15 cellular contexts compared by ENCODE assay signal in genomic region chr17:50353600-50354195, GRCh38. TPM values are rescaled to one million over a fixed set of nuclear protein-coding genes. Genes with fewer than 3 reads are reported as not detected.
"Had no signal": no experiment of that assay in that cellular context is flagged by ENCODE, and none has a peak within 500 bp of the region (broad histone marks: within the 10 kb centered on the region; RNA-seq: fewer than 3 reads in every experiment).

No MANE protein-coding gene starts in this region.

- H3K27me3 Mint-ChIP-seq: activated naive CD8-positive, alpha-beta T cell; natural killer cell treated with Interleukin-12 subunit alpha and Interleukin-12 subunit beta and Interleukin-15 and Interleukin-18, amount 100 ng/mL, for 72 hours; progenitor cell of endocrine pancreas; stimulated activated naive CD8-positive, alpha-beta T cell treated with anti-CD3 and anti-CD28 coated beads, Interleukin-15, Interleukin-2, amounts not matched to agents 100 ng/mL and 50 ng/mL, for 24 hours had no signal

- H3K27ac Mint-ChIP-seq: activated naive CD8-positive, alpha-beta T cell; mesothelial cell of epicardium; natural killer cell treated with Interleukin-12 subunit alpha and Interleukin-12 subunit beta and Interleukin-15 and Interleukin-18, amount 100 ng/mL, for 72 hours; stimulated activated naive CD8-positive, alpha-beta T cell treated with anti-CD3 and anti-CD28 coated beads, Interleukin-15, Interleukin-2, amounts not matched to agents 100 ng/mL and 50 ng/mL, for 24 hours had no signal

- H3K9me3 ChIP-seq: body of pancreas, thoracic aorta, upper lobe of left lung had no signal

- H3K36me3 Mint-ChIP-seq: activated naive CD8-positive, alpha-beta T cell; natural killer cell treated with Interleukin-12 subunit alpha and Interleukin-12 subunit beta and Interleukin-15 and Interleukin-18, amount 100 ng/mL, for 72 hours had no signal

- ATAC-seq: body of pancreas had no signal

- DNase-seq: activated CD4-positive, alpha-beta T cell treated with anti-CD3 and anti-CD28 coated beads, Interleukin-2, amount 50 U/mL, for 48 hours; body of pancreas; foreskin melanocyte; glutamatergic neuron; hippocampal formation; occipital lobe; stimulated activated CD4-positive, alpha-beta T cell treated with anti-CD3 and anti-CD28 coated beads, Interleukin-2, amount 100 ng/mL, for 24 hours had no signal

- H3K27ac ChIP-seq: body of pancreas, thoracic aorta, upper lobe of left lung had no signal

- H3K27me3 ChIP-seq: body of pancreas, upper lobe of left lung had no signal

- H3K9me3 Mint-ChIP-seq: mesothelial cell of epicardium; natural killer cell treated with Interleukin-12 subunit alpha and Interleukin-12 subunit beta and Interleukin-15 and Interleukin-18, amount 100 ng/mL, for 72 hours; stimulated activated naive CD8-positive, alpha-beta T cell treated with anti-CD3 and anti-CD28 coated beads, Interleukin-15, Interleukin-2, amounts not matched to agents 100 ng/mL and 50 ng/mL, for 24 hours had no signal

- H3K4me3 Mint-ChIP-seq: activated naive CD8-positive, alpha-beta T cell; mesothelial cell of epicardium; natural killer cell treated with Interleukin-12 subunit alpha and Interleukin-12 subunit beta and Interleukin-15 and Interleukin-18, amount 100 ng/mL, for 72 hours; stimulated activated naive CD8-positive, alpha-beta T cell treated with anti-CD3 and anti-CD28 coated beads, Interleukin-15, Interleukin-2, amounts not matched to agents 100 ng/mL and 50 ng/mL, for 24 hours had no signal

- H3K4me3 ChIP-seq: body of pancreas, lung, thoracic aorta, upper lobe of left lung had no signal

RNA-seq across cellular contexts. Expression of gene EME1, which starts 19.3 kb away (rescaled TPM):
- total RNA-seq: body of pancreas had no signal
